12 cellular contexts compared by ENCODE assay signal in genomic region chr18:12637901-12638633, GRCh38. TPM values are rescaled to one million over a fixed set of nuclear protein-coding genes. Genes with fewer than 3 reads are reported as not detected.
DNase-seq lines count a peak whose midpoint lies in the region; ATAC-seq, FAIRE-seq and TF ChIP-seq lines count a peak whose summit lies in the region.
"Had no signal": no experiment of that assay in that cellular context is flagged by ENCODE, and none has a peak within 500 bp of the region (broad histone marks: within the 10 kb centered on the region; RNA-seq: fewer than 3 reads in every experiment).

No MANE protein-coding gene starts in this region.

- H3K4me3 ChIP-seq in SJSA1 (no peak overlapping the region), retinal pigment epithelial cell (ENCODE audit: low read length) (no peak overlapping the region)
- H3K4me3 ChIP-seq: prostate gland had no signal

- no peaks in the 10 kb centered on the region for H3K9me3 ChIP-seq in SJSA1 (replicated peaks)
- H3K9me3 ChIP-seq: prostate gland had no signal

- no peaks in the 10 kb centered on the region for H3K27me3 ChIP-seq in SJSA1 (replicated peaks)

- peaks cover 8% of the 10 kb centered on the region; the same call in 1 of the 2 replicates for H3K36me3 ChIP-seq in SJSA1
- H3K36me3 ChIP-seq: prostate gland had no signal

- FAIRE-seq in H54 (lab: Jason Lieb, UNC), result peak; percentile 88
- FAIRE-seq: HepG2 had no signal

- ATAC-seq in esophagus mucosa (peak; percentile 52), HG02981 (IDR thresholded peaks at IDR 0.05; ENCODE audit: unreplicated experiment) (no peak), GM21390 (IDR thresholded peaks at IDR 0.05; ENCODE audit: unreplicated experiment) (no peak)
- ATAC-seq: HepG2, left colon had no signal

- TF ChIP-seq CTCF in retinal pigment epithelial cell (conservative IDR thresholded peaks at IDR 0.05; ENCODE audit: low read depth, low read length), result no peak

- peaks cover 34% of the 10 kb centered on the region for H3K4me1 ChIP-seq in SJSA1 (replicated peaks)
- H3K4me1 ChIP-seq: prostate gland had no signal

- H3K27ac ChIP-seq in SJSA1, result 0 out of 2 replicates have a peak overlapping the region, but pooled peaks have one; percentile 4
- H3K27ac ChIP-seq: prostate gland had no signal

- peak; percentile 9 for DNase-seq in H54 (ENCODE audit: insufficient read length, low spot score)
- DNase-seq in SJSA1 (ENCODE audit: low read depth in 1 of 2, low spot score in 2 of 2), result no peak
- DNase-seq in retinal pigment epithelial cell (ENCODE audit: low read depth), result peak; percentile 74
- DNase-seq in activated CD4-positive, alpha-beta T cell treated with anti-CD3 and anti-CD28 coated beads for 4 hours, result no peak
- DNase-seq: CD4-positive, CD25-positive, alpha-beta regulatory T cell; left colon; NCI-H1092 had no signal

- no peak for TF ChIP-seq POLR2A in H54 (IDR thresholded peaks at IDR 0.05; ENCODE audit: low read depth, low read length)

RNA-seq across cellular contexts. Expression of gene SPIRE1, which starts 19.8 kb away (rescaled TPM):
- 27.4 and 31.6 TPM in 2 replicates for total RNA-seq in SJSA1 (2014; rRNA removed; shearing (Covaris generic))
- total RNA-seq in esophagus mucosa, result 15.6 TPM

Comparison
In these comparisons a context has a peak if more than half of its experiments do, and no peak if none do; other contexts are left out.
1. DNase-seq: peak in H54 (single experiment) and retinal pigment epithelial cell (single experiment); none in SJSA1 (0 of 2) and activated CD4-positive, alpha-beta T cell treated with anti-CD3 and anti-CD28 coated beads for 4 hours (0 of 2).